ENCODE assay signal across 8 cellular contexts in the genomic region with DNA sequence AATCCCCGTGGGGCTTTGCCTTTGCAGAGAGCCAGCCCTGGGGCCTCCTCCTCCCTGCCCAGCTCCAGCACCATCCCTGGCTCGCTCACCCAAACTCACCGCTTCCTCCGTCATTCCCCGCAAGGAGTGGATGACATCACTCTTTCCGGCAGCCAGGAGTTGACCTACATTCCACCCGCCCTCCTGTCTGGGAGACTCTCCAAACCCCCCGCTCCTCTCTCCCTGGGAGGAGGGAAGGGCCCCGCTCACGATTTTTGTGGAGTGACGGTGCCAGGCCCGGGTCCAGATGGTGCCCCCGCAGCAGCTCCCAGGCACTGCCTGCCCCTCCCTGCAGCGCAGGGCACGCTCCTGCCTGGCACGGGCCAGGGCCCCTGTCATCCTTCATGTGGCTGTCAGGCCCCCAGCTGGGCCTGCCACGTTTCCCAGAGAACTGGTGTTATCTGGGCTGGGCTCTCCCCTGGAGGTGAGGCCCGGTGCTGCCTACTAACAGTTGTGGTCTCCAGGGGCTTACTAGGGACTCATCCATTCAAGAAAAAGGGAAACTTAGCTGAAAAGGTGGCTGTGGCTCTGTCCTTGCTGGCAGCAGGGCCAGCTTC. TPM values are rescaled to one million over a fixed set of nuclear protein-coding genes. Genes with fewer than 3 reads are reported as not detected.
A peak's percentile ranks its signal among the peaks of the same experiment; 100 is the strongest.
DNase-seq lines count a peak whose midpoint lies in the region; ATAC-seq, FAIRE-seq and TF ChIP-seq lines count a peak whose summit lies in the region.

No MANE protein-coding gene starts in this region.

- H3K4me2 ChIP-seq in osteoblast (ENCODE audit: insufficient read depth, low read length), result peak overlapping the region; percentile 18

- no peak overlapping the region for H2AFZ ChIP-seq in osteoblast (ENCODE audit: low read length)

- DNase-seq in H54 (ENCODE audit: insufficient read length, low spot score) (peak; percentile 100), RCC 7860 (ENCODE audit: low spot score) (peak; percentile 69), foreskin fibroblast (peak; percentile 37 to 64), osteoblast (ENCODE audit: insufficient read length, low spot score, missing footprints) (peak; percentile 99), CD14-positive monocyte (ENCODE audit: low spot score) (no peak)
- DNase-seq in effector CD4-positive, alpha-beta T cell, result no peak
- no peak for DNase-seq in activated CD4-positive, alpha-beta T cell treated with anti-CD3 and anti-CD28 coated beads, Interleukin-2, amount 50 U/mL, for 48 hours

- no peaks in the 10 kb centered on the region for H3K79me2 ChIP-seq in osteoblast (ENCODE audit: insufficient read depth, low read length)

- peaks cover 0 to 3% (median 0%) of the 10 kb centered on the region in 7 donors for H3K9me3 Mint-ChIP-seq in CD14-positive monocyte

- peak overlapping the region; percentile 58 for H3K27ac ChIP-seq in osteoblast (ENCODE audit: low read depth, low read length)

- H3K9me3 ChIP-seq in osteoblast (ENCODE audit: low read depth, low read length), result no peaks in the 10 kb centered on the region

- no peaks in the 10 kb centered on the region for H3K36me3 Mint-ChIP-seq in CD14-positive monocyte

- FAIRE-seq in H54 (lab: Jason Lieb, UNC), result peak; percentile 93
- no peak for FAIRE-seq in RCC 7860 (lab: Jason Lieb, UNC)

- no peaks in the 10 kb centered on the region for H3K36me3 ChIP-seq in osteoblast (ENCODE audit: insufficient read depth, low read length)

- TF ChIP-seq POLR2A in H54 (IDR thresholded peaks at IDR 0.05; ENCODE audit: low read depth, low read length), result no peak

- ATAC-seq in GM18502 (IDR thresholded peaks at IDR 0.05; ENCODE audit: poor library complexity, unreplicated experiment), result no peak

- peaks cover 17% of the 10 kb centered on the region for H3K27me3 ChIP-seq in osteoblast (ENCODE audit: insufficient read depth, low read length)

- H3K27me3 Mint-ChIP-seq in CD14-positive monocyte (ENCODE audit: low read depth in 3 of 3), result peaks cover 3 to 12% (median 10%) of the 10 kb centered on the region in 3 donors

- H3K4me3 ChIP-seq in foreskin fibroblast (ENCODE audit: low read depth in 1 of 2, low read length in 2 of 2) (no peak overlapping the region), osteoblast (ENCODE audit: insufficient read depth, low read length) (no peak overlapping the region)

- intact Hi-C loops in CD14-positive monocyte (cut with micrococcal nuclease), result no loop called here

- no peak for TF ChIP-seq CTCF in foreskin fibroblast (IDR thresholded peaks at IDR 0.05; ENCODE audit: low read depth, low read length)
- TF ChIP-seq CTCF in osteoblast (IDR thresholded peaks at IDR 0.05; ENCODE audit: extremely low read depth, low read depth, low read length), result no peak
- no peak for TF ChIP-seq CTCF in CD14-positive monocyte (IDR thresholded peaks at IDR 0.05)

- H3K4me1 Mint-ChIP-seq in CD14-positive monocyte, result peaks cover 44% of the 10 kb centered on the region

- peak overlapping the region in 1 of 2 donors; percentile 39 for H3K4me3 Mint-ChIP-seq in CD14-positive monocyte

- no peak overlapping the region for H3K27ac Mint-ChIP-seq in CD14-positive monocyte

- H4K20me1 ChIP-seq in osteoblast (ENCODE audit: insufficient read depth, low read length), result peaks cover 2% of the 10 kb centered on the region

- peaks cover 11% of the 10 kb centered on the region for H3K4me1 ChIP-seq in osteoblast (ENCODE audit: insufficient read depth, low read length)

RNA-seq across cellular contexts. Expression of a gene that starts 52.3 kb away (rescaled TPM):
- total RNA-seq in osteoblast, result 9.4 and 13.0 TPM in 2 replicates
- 1 to 10 TPM; 2.1 to 5.0 TPM for polyA plus RNA-seq in CD14-positive monocyte

Comparison
In these comparisons a context has a peak if more than half of its experiments do, and no peak if none do; other contexts are left out.
1. DNase-seq: peak in H54 (single experiment), RCC 7860 (single experiment), foreskin fibroblast (2 of 2) and osteoblast (single experiment); none in effector CD4-positive, alpha-beta T cell (single experiment), CD14-positive monocyte (single experiment) and activated CD4-positive, alpha-beta T cell treated with anti-CD3 and anti-CD28 coated beads, Interleukin-2, amount 50 U/mL, for 48 hours (0 of 2).